In the genomic region with DNA sequence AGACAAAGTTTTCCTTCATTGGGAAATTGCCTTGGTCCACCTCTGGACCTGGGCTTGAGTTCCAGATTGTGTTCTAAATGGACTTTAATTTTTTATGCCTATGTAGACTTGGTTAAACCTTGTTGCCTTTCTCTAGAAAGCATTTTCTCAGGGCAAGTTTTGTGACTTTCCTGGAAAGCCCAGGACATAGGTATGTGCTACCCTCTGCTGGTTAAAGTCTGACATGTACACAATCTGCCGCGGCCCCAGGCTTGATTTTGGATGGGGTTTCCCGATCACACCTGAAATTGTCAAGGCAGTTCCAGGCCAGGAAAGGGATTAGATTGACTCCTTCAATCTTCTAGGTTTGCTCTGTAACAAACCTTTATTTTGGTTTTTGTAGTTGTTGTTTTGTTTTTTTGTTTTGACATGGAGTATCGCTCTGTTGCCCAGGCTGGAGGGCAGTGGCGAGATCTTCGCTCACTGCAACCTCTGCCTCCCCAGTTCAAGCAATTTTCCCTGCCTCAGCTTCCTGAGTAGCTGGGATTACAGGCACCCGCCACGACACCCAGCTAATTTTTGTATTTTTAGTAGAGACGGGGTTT, we compare ENCODE assay signal across 8 cellular contexts. TPM values are rescaled to one million over a fixed set of nuclear protein-coding genes. Genes with fewer than 3 reads are reported as not detected.
DNase-seq lines count a peak whose midpoint lies in the region; ATAC-seq, FAIRE-seq and TF ChIP-seq lines count a peak whose summit lies in the region.

No MANE protein-coding gene starts in this region.

- no peaks in the 10 kb centered on the region for H4K20me1 ChIP-seq in GM23248 (ENCODE audit: insufficient read depth)

- no peak overlapping the region for H2AFZ ChIP-seq in GM23248

- H3K9me3 ChIP-seq in GM23248 (ENCODE audit: low read depth) (no peaks in the 10 kb centered on the region), prostate gland (no peaks in the 10 kb centered on the region)

- no peak for TF ChIP-seq POLR2A in prostate gland (IDR thresholded peaks at IDR 0.05)

- ATAC-seq in GM21360 (IDR thresholded peaks at IDR 0.05; ENCODE audit: unreplicated experiment) (no peak), GM19328 (IDR thresholded peaks at IDR 0.05; ENCODE audit: unreplicated experiment) (no peak)

- H3K27ac ChIP-seq in GM23248, result no peak overlapping the region
- H3K27ac ChIP-seq in prostate gland, result no peak overlapping the region

- no peak for FAIRE-seq in frontal cortex (lab: Jason Lieb, UNC)

- H3K4me1 ChIP-seq in GM23248 (ENCODE audit: insufficient read depth) (peaks cover 17% of the 10 kb centered on the region), prostate gland (replicated peaks) (no peaks in the 10 kb centered on the region)

- DNase-seq in DMS79 treated with DMSO at 0.1 percent for 48 hours (lab: John Stamatoyannopoulos, UW) (peak; percentile 55), GM23248 (peak; percentile 81), NCI-H526 (lab: John Stamatoyannopoulos, UW) (peak; percentile 30 to 81), frontal cortex (ENCODE audit: low spot score in 2 of 2) (peak; percentile 5 to 24), prostate gland (ENCODE audit: low spot score) (peak; percentile 17)
- DNase-seq in activated T-cell treated with anti-CD3 and anti-CD28 coated beads, Interleukin-2, amount 50 U/mL, for 48 hours, result peak; percentile 53

- no peak overlapping the region for H3K9ac ChIP-seq in GM23248

- peak; percentile 27 to 76 (median 68) for TF ChIP-seq CTCF in prostate gland (IDR thresholded peaks at IDR 0.05)

- no peaks in the 10 kb centered on the region for H3K9me2 ChIP-seq in GM23248 (ENCODE audit: insufficient read depth)

- no peak overlapping the region for H3K4me2 ChIP-seq in GM23248 (ENCODE audit: unreplicated experiment)

- H3K36me3 ChIP-seq in GM23248 (ENCODE audit: low read depth) (no peaks in the 10 kb centered on the region), prostate gland (no peaks in the 10 kb centered on the region)

- in situ Hi-C loops in GM23248 (cut with MboI), result no loop called here

- no peaks in the 10 kb centered on the region for H3K79me2 ChIP-seq in GM23248 (ENCODE audit: insufficient read depth)

- H3K27me3 ChIP-seq in GM23248 (replicated peaks; ENCODE audit: insufficient read depth) (no peaks in the 10 kb centered on the region), prostate gland (replicated peaks; ENCODE audit: insufficient read depth) (no peaks in the 10 kb centered on the region)

- H3K4me3 ChIP-seq in GM23248, result no peak overlapping the region
- H3K4me3 ChIP-seq in prostate gland, result no peak overlapping the region

- peaks cover 12% of the 10 kb centered on the region for H3F3A ChIP-seq in GM23248 (ENCODE audit: insufficient read depth)

- intact Hi-C loops in prostate gland (cut with DNase I), result loop anchor here (1.0 to 5.0 kb wide), 2 partner anchors 34 to 81 kb away; a partner anchor contains a TSS

- WGBS in GM23248 (ENCODE audit: low coverage in 1 of 2, low lambda C conversion rate in 2 of 2, missing lambda C conversion rate in 2 of 2), 2 experiments, result 30 to 31% methylated on average over 9 of the region's 9 CpGs
- 44% methylated on average over 9 of the region's 9 CpGs for WGBS in prostate gland

RNA-seq across cellular contexts. Expression of a gene that starts 14.1 kb away (rescaled TPM):
- not detected in 2 replicates for total RNA-seq in GM23248 (2014; rRNA removed; shearing (Covaris generic))
- 0.34 TPM in 1 of 2 replicates, not detected in the other for polyA plus RNA-seq in GM23248 (2016; fragmentation: Nextera tagmentation; extraction: Ambion mirVana)
- total RNA-seq in frontal cortex (not detected), prostate gland (1 to 10 TPM in 1 of 2 donors, not detected in 1; 1.7 TPM)

RNA-seq across cellular contexts. Expression of a gene that starts 35.6 kb away (rescaled TPM):
- not detected in 2 replicates for total RNA-seq in GM23248 (2014; rRNA removed; shearing (Covaris generic))
- polyA plus RNA-seq in GM23248 (2016; fragmentation: Nextera tagmentation; extraction: Ambion mirVana), result not detected in 2 replicates
- total RNA-seq in frontal cortex (not detected), prostate gland (1 to 10 TPM in 1 of 2 donors, not detected in 1; 1.0 TPM)

RNA-seq across cellular contexts. Expression of a gene that starts 54.4 kb away (rescaled TPM):
- 55.1 and 61.0 TPM in 2 replicates for total RNA-seq in GM23248 (2014; rRNA removed; shearing (Covaris generic))
- polyA plus RNA-seq in GM23248 (2016; fragmentation: Nextera tagmentation; extraction: Ambion mirVana), result 164 and 176 TPM in 2 replicates
- total RNA-seq in frontal cortex (49.3 TPM), prostate gland (10 to 100 TPM; 30.5 to 75.0 TPM)

Comparison
In these comparisons a context has a peak if more than half of its experiments do, and no peak if none do; other contexts are left out.
1. DNase-seq: peak in every context shown above with its lines; median percentile 81 in GM23248; 56 in NCI-H526; 55 in DMS79 treated with DMSO at 0.1 percent for 48 hours; 53 in activated T-cell treated with anti-CD3 and anti-CD28 coated beads, Interleukin-2, amount 50 U/mL, for 48 hours; 17 in prostate gland; 14 in frontal cortex.